3 cellular contexts compared by ENCODE assay signal in genomic region chr5:88674262-88675158, GRCh38.
TF ChIP-seq lines count a peak whose summit lies in the region.

No MANE protein-coding gene starts in this region.

TF ChIP-seq in IMR-90, 13 proteins besides CTCF, POLR2A, EP300 and RAD21:
- no peak for TF ChIP-seq RFX5 (IDR thresholded peaks at IDR 0.05; ENCODE audit: low read depth, low read length)

TF ChIP-seq in endothelial cell of umbilical vein, 7 proteins besides CTCF, POLR2A, EP300 and RAD21:
- TF ChIP-seq EZH2 (IDR thresholded peaks at IDR 0.05; ENCODE audit: borderline replicate concordance, low read depth, low read length, severe bottlenecking) (peak; percentile 81), POLR2AphosphoS5 (IDR thresholded peaks at IDR 0.05; ENCODE audit: insufficient read depth, low read depth, low read length) (no peak)

TF ChIP-seq in neural cell, 6 proteins besides CTCF, POLR2A, EP300 and RAD21:
- no peak for TF ChIP-seq TAF1 (IDR thresholded peaks at IDR 0.05; ENCODE audit: low read depth)
- TF ChIP-seq POLR2AphosphoS5 (IDR thresholded peaks at IDR 0.05) = peak; percentile 81
- TF ChIP-seq, protein P1, sequence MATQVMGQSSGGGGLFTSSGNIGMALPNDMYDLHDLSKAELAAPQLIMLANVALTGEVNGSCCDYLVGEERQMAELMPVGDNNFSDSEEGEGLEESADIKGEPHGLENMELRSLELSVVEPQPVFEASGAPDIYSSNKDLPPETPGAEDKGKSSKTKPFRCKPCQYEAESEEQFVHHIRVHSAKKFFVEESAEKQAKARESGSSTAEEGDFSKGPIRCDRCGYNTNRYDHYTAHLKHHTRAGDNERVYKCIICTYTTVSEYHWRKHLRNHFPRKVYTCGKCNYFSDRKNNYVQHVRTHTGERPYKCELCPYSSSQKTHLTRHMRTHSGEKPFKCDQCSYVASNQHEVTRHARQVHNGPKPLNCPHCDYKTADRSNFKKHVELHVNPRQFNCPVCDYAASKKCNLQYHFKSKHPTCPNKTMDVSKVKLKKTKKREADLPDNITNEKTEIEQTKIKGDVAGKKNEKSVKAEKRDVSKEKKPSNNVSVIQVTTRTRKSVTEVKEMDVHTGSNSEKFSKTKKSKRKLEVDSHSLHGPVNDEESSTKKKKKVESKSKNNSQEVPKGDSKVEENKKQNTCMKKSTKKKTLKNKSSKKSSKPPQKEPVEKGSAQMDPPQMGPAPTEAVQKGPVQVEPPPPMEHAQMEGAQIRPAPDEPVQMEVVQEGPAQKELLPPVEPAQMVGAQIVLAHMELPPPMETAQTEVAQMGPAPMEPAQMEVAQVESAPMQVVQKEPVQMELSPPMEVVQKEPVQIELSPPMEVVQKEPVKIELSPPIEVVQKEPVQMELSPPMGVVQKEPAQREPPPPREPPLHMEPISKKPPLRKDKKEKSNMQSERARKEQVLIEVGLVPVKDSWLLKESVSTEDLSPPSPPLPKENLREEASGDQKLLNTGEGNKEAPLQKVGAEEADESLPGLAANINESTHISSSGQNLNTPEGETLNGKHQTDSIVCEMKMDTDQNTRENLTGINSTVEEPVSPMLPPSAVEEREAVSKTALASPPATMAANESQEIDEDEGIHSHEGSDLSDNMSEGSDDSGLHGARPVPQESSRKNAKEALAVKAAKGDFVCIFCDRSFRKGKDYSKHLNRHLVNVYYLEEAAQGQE (IDR thresholded peaks at IDR 0.05; ENCODE audit: borderline replicate concordance) = peak; percentile 13
- TF ChIP-seq MXI1 (conservative IDR thresholded peaks at IDR 0.05; ENCODE audit: poor library complexity, severe bottlenecking) = peak; percentile 38
- no peak for TF ChIP-seq EZH2 (IDR thresholded peaks at IDR 0.05; ENCODE audit: borderline replicate concordance, insufficient read depth, low read length, poor library complexity, severe bottlenecking)
- peak; percentile 25 for TF ChIP-seq SMC3 (conservative IDR thresholded peaks at IDR 0.05; ENCODE audit: poor library complexity)
